In the genomic region with DNA sequence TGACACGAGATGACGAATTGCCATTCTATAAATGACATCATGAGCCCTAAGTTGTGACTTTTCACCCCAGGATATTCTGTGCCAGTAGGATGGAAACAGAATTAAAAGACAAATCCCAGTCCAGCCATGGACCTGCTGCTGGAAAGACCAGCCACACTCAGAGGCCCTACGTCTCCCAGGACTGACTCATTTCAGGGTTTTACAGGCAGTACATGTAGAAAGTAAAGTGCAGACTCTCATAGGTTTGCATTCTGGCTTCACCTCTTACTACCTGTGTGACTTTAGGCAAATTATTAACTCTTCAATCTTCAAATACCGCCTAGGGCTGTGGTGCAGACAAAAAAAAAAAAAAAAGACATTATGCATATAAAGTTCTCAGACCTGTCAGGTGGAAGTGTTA, we compare ENCODE assay signal across 17 cellular contexts.
DNase-seq lines count a peak whose midpoint lies in the region; ATAC-seq, FAIRE-seq and TF ChIP-seq lines count a peak whose summit lies in the region.
"Had no signal": no experiment of that assay in that cellular context is flagged by ENCODE, and none has a peak within 500 bp of the region (broad histone marks: within the 10 kb centered on the region; RNA-seq: fewer than 3 reads in every experiment).

No MANE protein-coding gene starts in this region.

- ATAC-seq in GM12878: peak; percentile 31; the same call in 2 of the 3 replicates
- peak; percentile 66 for ATAC-seq in mucosa of descending colon
- no peak for ATAC-seq in GM21526 (IDR thresholded peaks at IDR 0.05; ENCODE audit: low FRiP score, unreplicated experiment)
- no peak for ATAC-seq in GM18858 (IDR thresholded peaks at IDR 0.05; ENCODE audit: unreplicated experiment)

- H3K27me3 ChIP-seq in GM12878 (replicated peaks in 1 of 2; ENCODE audit: control insufficient read depth in 2 of 2, insufficient read depth in 2 of 2, low read length in 1 of 2): no peaks in the 10 kb centered on the region

- TF ChIP-seq RAD21 in GM12878 (IDR thresholded peaks at IDR 0.05; ENCODE audit: insufficient read depth, low read depth, low read length): no peak

- no peak for FAIRE-seq in GM12878 (lab: Jason Lieb, UNC)
- FAIRE-seq: G401.6, H1 had no signal

- no peaks in the 10 kb centered on the region for H3K79me2 ChIP-seq in GM12878 (ENCODE audit: control insufficient read depth, insufficient read depth, low read length)
- H3K79me2 ChIP-seq in OCI-LY7 (ENCODE audit: insufficient read depth, low read depth, low read length): no peaks in the 10 kb centered on the region

- WGBS in GM12878 (ENCODE audit: insufficient coverage, insufficient replicate concordance, low lambda C conversion rate, missing lambda C conversion rate): 32% methylated on average over 4 of the region's 4 CpGs

- no peak for TF ChIP-seq EP300 in GM12878 (IDR thresholded peaks at IDR 0.05; ENCODE audit: borderline replicate concordance in 1 of 2, control insufficient read depth in 1 of 2, low read depth in 2 of 2, low read length in 2 of 2)

- H2AFZ ChIP-seq in GM12878 (ENCODE audit: control insufficient read depth, low read depth, low read length): no peak overlapping the region
- H2AFZ ChIP-seq in OCI-LY7 (ENCODE audit: low read length): no peak overlapping the region
- H2AFZ ChIP-seq: GM23248 had no signal

- H3K4me3 ChIP-seq in GM12878: no peak overlapping the region
- H3K4me3 ChIP-seq in mucosa of descending colon: no peak overlapping the region
- H3K4me3 ChIP-seq in OCI-LY7 (ENCODE audit: low read depth, low read length, poor library complexity, severe bottlenecking): no peak overlapping the region
- H3K4me3 ChIP-seq: GM23248 had no signal

- CTCF ChIA-PET in GM12878 (lab: Yijun Ruan, JAX): no interaction called here
- CTCF ChIA-PET in OCI-LY7 (lab: Charles Lee; ENCODE audit: unreplicated experiment): no interaction called here

- intact Hi-C loops in GM12878 (cut with micrococcal nuclease; ENCODE audit: unreplicated experiment): no loop called here
- intact Hi-C loops in mucosa of descending colon (cut with DNase I, micrococcal nuclease): no loop called here
- intact Hi-C loops in OCI-LY7 (cut with micrococcal nuclease; ENCODE audit: unreplicated experiment): no loop called here

- no peak for TF ChIP-seq CTCF in GM12878 (IDR thresholded peaks at IDR 0.05 in 2 of 3, conservative IDR thresholded peaks at IDR 0.05 in 1 of 3; ENCODE audit: control insufficient read depth in 2 of 3, extremely low read depth in 1 of 3, insufficient read depth in 1 of 3, low read depth in 3 of 3, low read length in 3 of 3)
- no peak for TF ChIP-seq CTCF in mucosa of descending colon (IDR thresholded peaks at IDR 0.05)
- TF ChIP-seq CTCF in OCI-LY7 (conservative IDR thresholded peaks at IDR 0.05; ENCODE audit: low read length): no peak

- H3K9me3 ChIP-seq in GM12878 (replicated peaks; ENCODE audit: control insufficient read depth, insufficient read depth, low read length) (no peaks in the 10 kb centered on the region), mucosa of descending colon (no peaks in the 10 kb centered on the region), OCI-LY7 (ENCODE audit: low read length) (no peaks in the 10 kb centered on the region)

- no peak overlapping the region for H3K9ac ChIP-seq in GM12878 (ENCODE audit: control insufficient read depth, insufficient read depth, low read length)
- H3K9ac ChIP-seq: GM23248 had no signal

- H3K36me3 ChIP-seq in GM12878 (ENCODE audit: control insufficient read depth in 2 of 2, insufficient read depth in 2 of 2, low read length in 1 of 2): no peaks in the 10 kb centered on the region
- H3K36me3 ChIP-seq in mucosa of descending colon (ENCODE audit: low read depth): no peaks in the 10 kb centered on the region
- no peaks in the 10 kb centered on the region for H3K36me3 ChIP-seq in OCI-LY7 (ENCODE audit: insufficient read depth, low read length)

- TF ChIP-seq POLR2A in GM12878 (IDR thresholded peaks at IDR 0.05; ENCODE audit: low read depth, low read length): no peak

- no peak overlapping the region for H3K27ac ChIP-seq in GM12878 (ENCODE audit: control insufficient read depth, insufficient read depth)
- H3K27ac ChIP-seq in OCI-LY7 (ENCODE audit: low read depth, low read length, poor library complexity, severe bottlenecking): no peak overlapping the region
- H3K27ac ChIP-seq: GM23248 had no signal

- POLR2A ChIA-PET in GM12878 (lab: Charles Lee) (no interaction called here), OCI-LY7 (lab: Charles Lee) (no interaction called here)

- BruUV-seq in GM12878 (replicated peaks; lab: Mats Ljungman, UMichigan) (no TSS peak), OCI-LY7 (replicated peaks; lab: Mats Ljungman, UMichigan) (no TSS peak)

- DNase-seq in GM12878 (ENCODE audit: low read depth, low spot score) (no peak), islet precursor cell (peak; percentile 62), mucosa of descending colon (no peak), OCI-LY7 (ENCODE audit: low spot score) (no peak)
- DNase-seq: C1 segment of cervical spinal cord; Calu3; CD4-positive, alpha-beta memory T cell; COR-L47; DMS153; DND-41; GM23248; H7; HCEC 1CT had no signal

- in situ Hi-C loops in GM12878 (cut with MboI): no loop called here

- H3K9me2 ChIP-seq in OCI-LY7 (ENCODE audit: insufficient read depth, low read length): no peaks in the 10 kb centered on the region

- SMC1A ChIA-PET in GM12878 (lab: Charles Lee; ENCODE audit: uncharacterized antibody, unreplicated experiment): interaction anchor here (0.8 kb wide), 1 partner anchor 19 kb away, joined by 3 read pairs; no protein-coding TSS in a partner anchor

- H3K4me1 ChIP-seq in GM12878 (ENCODE audit: control insufficient read depth, insufficient read depth, low read length) (no peaks in the 10 kb centered on the region), mucosa of descending colon (ENCODE audit: low read depth) (no peaks in the 10 kb centered on the region), OCI-LY7 (ENCODE audit: insufficient read depth, low read length, poor library complexity, severe bottlenecking) (no peaks in the 10 kb centered on the region)

- H4K20me1 ChIP-seq in GM12878 (ENCODE audit: control insufficient read depth, insufficient read depth) (no peaks in the 10 kb centered on the region), OCI-LY7 (ENCODE audit: insufficient read depth, low read length) (no peaks in the 10 kb centered on the region)

- RAD21 ChIA-PET in GM12878 (lab: Charles Lee; ENCODE audit: unreplicated experiment): interaction anchor here (0.6 kb wide), 1 partner anchor 26 kb away, joined by 3 read pairs; no protein-coding TSS in a partner anchor

- H3K4me2 ChIP-seq in GM12878 (ENCODE audit: control insufficient read depth, insufficient read depth) (no peak overlapping the region), OCI-LY7 (ENCODE audit: low read length) (no peak overlapping the region)

TF ChIP-seq in GM12878, 131 proteins besides CTCF, POLR2A, EP300 and RAD21:
- no peak for TF ChIP-seq IRF4 (IDR thresholded peaks at IDR 0.05; ENCODE audit: low read depth, low read length)

Comparison
In these comparisons a context has a peak if more than half of its experiments do, and no peak if none do; other contexts are left out.
1. ATAC-seq: peak in GM12878 (single experiment) and mucosa of descending colon (single experiment); none in GM21526 (single experiment) and GM18858 (single experiment).